Comparison of ENCODE assay signal across 22 cellular contexts in the genomic region with DNA sequence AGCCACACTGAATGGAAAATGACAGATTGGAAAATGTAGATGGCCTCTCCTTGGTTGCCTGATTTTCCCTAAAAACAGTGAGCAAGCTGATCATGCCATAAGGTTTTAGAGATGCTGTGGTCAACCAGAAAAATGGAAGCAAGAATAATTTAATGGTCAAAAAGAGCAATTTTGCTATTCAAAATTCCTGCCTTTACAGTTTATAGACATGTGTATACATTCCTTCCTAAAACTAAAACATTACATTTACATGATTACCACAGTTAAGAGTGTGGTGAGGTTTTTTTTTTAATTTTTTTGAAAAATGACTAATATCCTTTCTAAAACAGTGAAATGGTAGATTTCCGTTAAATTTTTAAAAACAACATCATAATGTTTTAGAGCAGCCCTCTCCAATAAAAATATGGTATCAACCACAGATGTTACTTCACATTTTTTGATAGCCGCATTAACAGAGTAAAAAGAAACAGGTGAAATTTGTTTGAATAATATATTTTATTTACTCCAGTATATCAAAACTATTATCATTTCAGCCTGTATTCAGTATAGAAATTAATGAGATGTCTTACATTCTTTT.
DNase-seq lines count a peak whose midpoint lies in the region; ATAC-seq and TF ChIP-seq lines count a peak whose summit lies in the region.
"Had no signal": no experiment of that assay in that cellular context is flagged by ENCODE, and none has a peak within 500 bp of the region (broad histone marks: within the 10 kb centered on the region; RNA-seq: fewer than 3 reads in every experiment).

No MANE protein-coding gene starts in this region.

- DNase-seq in DND-41 (no peak), neural crest cell (ENCODE audit: low read depth, low spot score) (no peak), T-helper 9 cell (no peak), NCI-H526 (lab: John Stamatoyannopoulos, UW) (no peak)
- DNase-seq in stimulated activated naive B cell treated with anti-CD40 and anti-IgM and Interleukin-4, amounts not matched to agents 10 μg/mL and 1 μg/mL and 100 μg/mL, for 72 hours, result no peak
- DNase-seq: activated CD4-positive, alpha-beta T cell treated with anti-CD3 and anti-CD28 coated beads for 4 hours; activated gamma-delta T cell; activated T-cell treated with anti-CD3 and anti-CD28 coated beads, Interleukin-2, amount 50 U/mL, for 1 hour; effector CD4-positive, alpha-beta T cell; KBM-7; mammary epithelial cell; MG63; nephron progenitor cell; stimulated activated CD4-positive, alpha-beta T cell treated with anti-CD3 and anti-CD28 coated beads, Interleukin-4, amount 100 ng/mL, for 4 hours had no signal

- H3K4me3 ChIP-seq in DND-41 (ENCODE audit: low read depth in 1 of 2, low read length in 2 of 2) (no peak overlapping the region), HUES64 (ENCODE audit: low read length) (no peak overlapping the region)
- H3K4me3 ChIP-seq: MG63 had no signal

- no peaks in the 10 kb centered on the region for H3K9me3 ChIP-seq in DND-41 (ENCODE audit: insufficient read depth, low read length, severe bottlenecking)
- H3K9me3 ChIP-seq in HUES64 (ENCODE audit: insufficient read depth, low read depth, low read length), result no peaks in the 10 kb centered on the region
- H3K9me3 ChIP-seq: MG63 had no signal

- TF ChIP-seq CTCF in DND-41 (IDR thresholded peaks at IDR 0.05; ENCODE audit: borderline replicate concordance, extremely low read depth, low read length, poor library complexity, severe bottlenecking) (no peak), brain (conservative IDR thresholded peaks at IDR 0.05) (no peak), neural crest cell (conservative IDR thresholded peaks at IDR 0.05) (no peak)

- H3K4me1 ChIP-seq in DND-41 (ENCODE audit: insufficient read depth, low read length) (peaks cover 69% of the 10 kb centered on the region), HUES64 (ENCODE audit: insufficient read depth, low read length) (peaks cover 81% of the 10 kb centered on the region)

- H3K36me3 ChIP-seq in DND-41 (ENCODE audit: insufficient read depth, low read length) (no peaks in the 10 kb centered on the region), HUES64 (ENCODE audit: insufficient read depth, low read length) (no peaks in the 10 kb centered on the region)
- H3K36me3 ChIP-seq: MG63 had no signal

- H3K27ac ChIP-seq in DND-41 (ENCODE audit: low read length), result peak overlapping the region; percentile 93
- H3K27ac ChIP-seq in HUES64 (ENCODE audit: low read depth, low read length), result peak overlapping the region; percentile 86
- H3K27ac ChIP-seq: RWPE1 had no signal

- no peak for ATAC-seq in DND-41 (ENCODE audit: insufficient read depth, low read depth)
- ATAC-seq in stimulated activated naive B cell treated with anti-CD40 and anti-IgM and Interleukin-4, amounts not matched to agents 10 μg/mL and 1 μg/mL and 100 μg/mL, for 72 hours (replicated peaks), result no peak
- ATAC-seq in GM19463 (IDR thresholded peaks at IDR 0.05; ENCODE audit: unreplicated experiment), result no peak
- ATAC-seq: sciatic nerve; stimulated activated memory B cell treated with anti-CD40 and anti-IgM and Interleukin-4, amounts not matched to agents 10 μg/mL and 1 μg/mL and 100 μg/mL, for 72 hours had no signal

- WGBS in HUES64, result no CpG with 5 or more reads among the region's 2 CpGs

- no peaks in the 10 kb centered on the region for H3K27me3 Mint-ChIP-seq in brain
- H3K27me3 Mint-ChIP-seq in neural crest cell (ENCODE audit: low read depth), result no peaks in the 10 kb centered on the region
- no peaks in the 10 kb centered on the region for H3K27me3 Mint-ChIP-seq in stimulated activated naive B cell treated with anti-CD40 and anti-IgM and Interleukin-4, amounts not matched to agents 10 μg/mL and 1 μg/mL and 100 μg/mL, for 72 hours
- H3K27me3 Mint-ChIP-seq: progenitor cell of endocrine pancreas; stimulated activated memory B cell treated with anti-CD40 and anti-IgM and Interleukin-4, amounts not matched to agents 10 μg/mL and 1 μg/mL and 100 μg/mL, for 72 hours had no signal

- peak overlapping the region in 4 of 5 experiments; percentile 17 to 71 (median 61) for H3K4me3 Mint-ChIP-seq in brain
- H3K4me3 Mint-ChIP-seq in neural crest cell, result peak overlapping the region; percentile 71
- H3K4me3 Mint-ChIP-seq in stimulated activated naive B cell treated with anti-CD40 and anti-IgM and Interleukin-4, amounts not matched to agents 10 μg/mL and 1 μg/mL and 100 μg/mL, for 72 hours, result no peak overlapping the region
- H3K4me3 Mint-ChIP-seq: CD14-positive monocyte; nephron progenitor cell; stimulated activated memory B cell treated with anti-CD40 and anti-IgM and Interleukin-4, amounts not matched to agents 10 μg/mL and 1 μg/mL and 100 μg/mL, for 72 hours had no signal

- no peaks in the 10 kb centered on the region for H4K20me1 ChIP-seq in DND-41 (ENCODE audit: insufficient read depth, low read length)

- H3K36me3 Mint-ChIP-seq in brain (peaks cover 3% of the 10 kb centered on the region), neural crest cell (ENCODE audit: low read depth) (no peaks in the 10 kb centered on the region)
- H3K36me3 Mint-ChIP-seq in stimulated activated naive B cell treated with anti-CD40 and anti-IgM and Interleukin-4, amounts not matched to agents 10 μg/mL and 1 μg/mL and 100 μg/mL, for 72 hours, result peaks cover 1 to 14% of the 10 kb centered on the region in 2 donors
- H3K36me3 Mint-ChIP-seq: CD14-positive monocyte had no signal

- no peak overlapping the region; the same call in 1 of the 2 replicates for H3K9ac ChIP-seq in DND-41 (ENCODE audit: low read depth, low read length)
- 0 out of 2 replicates have a peak overlapping the region, but pooled peaks have one; percentile 19 for H3K9ac ChIP-seq in HUES64 (ENCODE audit: low read depth, low read length)

- no peaks in the 10 kb centered on the region for H3K79me2 ChIP-seq in DND-41 (ENCODE audit: insufficient read depth, low read length)

- peaks cover 0 to 2% (median 2%) of the 10 kb centered on the region in 5 experiments for H3K9me3 Mint-ChIP-seq in brain
- H3K9me3 Mint-ChIP-seq in neural crest cell, result no peaks in the 10 kb centered on the region
- H3K9me3 Mint-ChIP-seq in stimulated activated naive B cell treated with anti-CD40 and anti-IgM and Interleukin-4, amounts not matched to agents 10 μg/mL and 1 μg/mL and 100 μg/mL, for 72 hours, result no peaks in the 10 kb centered on the region
- H3K9me3 Mint-ChIP-seq: CD14-positive monocyte; stimulated activated memory B cell treated with anti-CD40 and anti-IgM and Interleukin-4, amounts not matched to agents 10 μg/mL and 1 μg/mL and 100 μg/mL, for 72 hours had no signal

- H3K4me1 Mint-ChIP-seq in brain (peaks cover 96% of the 10 kb centered on the region), neural crest cell (peaks cover 74% of the 10 kb centered on the region)
- H3K4me1 Mint-ChIP-seq in stimulated activated naive B cell treated with anti-CD40 and anti-IgM and Interleukin-4, amounts not matched to agents 10 μg/mL and 1 μg/mL and 100 μg/mL, for 72 hours, result peaks cover 24 to 37% of the 10 kb centered on the region in 2 donors

- no peak overlapping the region for H3K4me2 ChIP-seq in DND-41 (ENCODE audit: insufficient read depth, low read length)

- no peak overlapping the region for H2AFZ ChIP-seq in DND-41 (ENCODE audit: low read depth, low read length)

- H3K27ac Mint-ChIP-seq in brain (peak overlapping the region; percentile 92 to 97 (median 96)), neural crest cell (ENCODE audit: unreplicated experiment) (peak overlapping the region; percentile 79)
- H3K27ac Mint-ChIP-seq in stimulated activated naive B cell treated with anti-CD40 and anti-IgM and Interleukin-4, amounts not matched to agents 10 μg/mL and 1 μg/mL and 100 μg/mL, for 72 hours, result no peak overlapping the region
- H3K27ac Mint-ChIP-seq: CD14-positive monocyte; nephron progenitor cell; progenitor cell of endocrine pancreas; stimulated activated memory B cell treated with anti-CD40 and anti-IgM and Interleukin-4, amounts not matched to agents 10 μg/mL and 1 μg/mL and 100 μg/mL, for 72 hours had no signal

- H3K27me3 ChIP-seq in DND-41 (ENCODE audit: insufficient read depth, low read length, poor library complexity), result no peaks in the 10 kb centered on the region
- no peaks in the 10 kb centered on the region for H3K27me3 ChIP-seq in HUES64 (ENCODE audit: insufficient read depth, low read length)
- H3K27me3 ChIP-seq: MG63 had no signal

Comparison
In these comparisons a context has a peak if more than half of its experiments do, and no peak if none do; other contexts are left out.
1. H3K4me3 Mint-ChIP-seq: peak in brain (4 of 5) and neural crest cell (single experiment); none in stimulated activated naive B cell treated with anti-CD40 and anti-IgM and Interleukin-4, amounts not matched to agents 10 μg/mL and 1 μg/mL and 100 μg/mL, for 72 hours (0 of 2).